12 cellular contexts compared by ENCODE assay signal in genomic region chr3:27859821-27860220, GRCh38.
"Had no signal": no experiment of that assay in that cellular context is flagged by ENCODE, and none has a peak within 500 bp of the region (broad histone marks: within the 10 kb centered on the region; RNA-seq: fewer than 3 reads in every experiment).

No MANE protein-coding gene starts in this region.

- H3K27ac Mint-ChIP-seq: memory B cell; neural progenitor cell; stimulated activated naive CD8-positive, alpha-beta T cell treated with anti-CD3 and anti-CD28 coated beads, Interleukin-15, Interleukin-2, amounts not matched to agents 100 ng/mL and 50 ng/mL, for 24 hours had no signal

- H3K36me3 ChIP-seq: neural progenitor cell, ovary, upper lobe of right lung had no signal

- H3K27me3 Mint-ChIP-seq: memory B cell; stimulated activated naive CD8-positive, alpha-beta T cell treated with anti-CD3 and anti-CD28 coated beads, Interleukin-15, Interleukin-2, amounts not matched to agents 100 ng/mL and 50 ng/mL, for 24 hours had no signal

- H3K27me3 ChIP-seq: foreskin keratinocyte, neural progenitor cell, ovary, testis, upper lobe of right lung had no signal

- H3K4me2 ChIP-seq: neural progenitor cell had no signal

- H3K4me1 ChIP-seq: foreskin keratinocyte, neural progenitor cell, testis, upper lobe of right lung had no signal

- ATAC-seq: activated T-cell treated with anti-CD3 and anti-CD28 coated beads, Interleukin-2, amount 50 U/mL, for 4 hours; foreskin keratinocyte; upper lobe of right lung had no signal

- H3K36me3 Mint-ChIP-seq: memory B cell, neural progenitor cell had no signal

- H3K4me1 Mint-ChIP-seq: memory B cell, neural progenitor cell had no signal

- H3K4me3 ChIP-seq: neural progenitor cell, ovary, testis, upper lobe of right lung had no signal

- H3K9me3 ChIP-seq: ovary, testis, upper lobe of right lung had no signal

- H2AFZ ChIP-seq: neural progenitor cell had no signal

- DNase-seq: activated CD4-positive, alpha-beta T cell treated with anti-CD3 and anti-CD28 coated beads for 1 hour; activated CD4-positive, alpha-beta T cell treated with anti-CD3 and anti-CD28 coated beads, Interleukin-2, amount 50 U/mL, for 48 hours; activated T-cell treated with anti-CD3 and anti-CD28 coated beads, Interleukin-2, amount 50 U/mL, for 4 hours; foreskin keratinocyte; ovary; stimulated activated CD4-positive, alpha-beta T cell treated with anti-CD3 and anti-CD28 coated beads, Interleukin-2, amount 100 ng/mL, for 48 hours; T-helper 9 cell; testis; upper lobe of right lung had no signal

- H3K9ac ChIP-seq: neural progenitor cell had no signal

- H3K27ac ChIP-seq: foreskin keratinocyte, neural progenitor cell, ovary, testis, upper lobe of right lung had no signal

- H3K4me3 Mint-ChIP-seq: activated T-cell treated with anti-CD3 and anti-CD28 coated beads, Interleukin-2, amount 50 U/mL, for 4 hours; memory B cell; neural progenitor cell; stimulated activated naive CD8-positive, alpha-beta T cell treated with anti-CD3 and anti-CD28 coated beads, Interleukin-15, Interleukin-2, amounts not matched to agents 100 ng/mL and 50 ng/mL, for 24 hours had no signal

- H3K9me3 Mint-ChIP-seq: neural progenitor cell; stimulated activated naive CD8-positive, alpha-beta T cell treated with anti-CD3 and anti-CD28 coated beads, Interleukin-15, Interleukin-2, amounts not matched to agents 100 ng/mL and 50 ng/mL, for 24 hours had no signal
